ENCODE assay signal across 20 cellular contexts in genomic region chr1:7664147-7664892, GRCh38.
DNase-seq lines count a peak whose midpoint lies in the region; ATAC-seq, FAIRE-seq and TF ChIP-seq lines count a peak whose summit lies in the region.
"Had no signal": no experiment of that assay in that cellular context is flagged by ENCODE, and none has a peak within 500 bp of the region (broad histone marks: within the 10 kb centered on the region; RNA-seq: fewer than 3 reads in every experiment).

No MANE protein-coding gene starts in this region.

- TF ChIP-seq CTCF in K562 (IDR thresholded peaks at IDR 0.05 in 2 of 3, conservative IDR thresholded peaks at IDR 0.05 in 1 of 3; ENCODE audit: insufficient read depth in 2 of 3, low read depth in 1 of 3, low read length in 3 of 3) (no peak), omental fat pad (IDR thresholded peaks at IDR 0.05) (no peak)

- peak overlapping the region; percentile 67 for H3K4me2 ChIP-seq in BLaER1
- no peak overlapping the region for H3K4me2 ChIP-seq in K562 (ENCODE audit: insufficient read depth, low read length)
- H3K4me2 ChIP-seq: A549 had no signal

- no peak for TF ChIP-seq EP300 in K562 (IDR thresholded peaks at IDR 0.05; ENCODE audit: low read length)

- DNase-seq in Right ventricle myocardium inferior (ENCODE audit: missing footprints) (peak; percentile 55), left ventricle myocardium superior (no peak), K562 (ENCODE audit: extremely low read depth in 1 of 4, low spot score in 3 of 4) (no peak), omental fat pad (ENCODE audit: low spot score) (no peak), RKO (ENCODE audit: low spot score) (no peak)
- DNase-seq: AML-193; Caco-2; Calu3; CD4-positive, alpha-beta T cell; CD8-positive, alpha-beta T cell; DMS79 treated with DMSO at 0.1 percent for 48 hours; GF-D8 had no signal

- H3K79me2 ChIP-seq in K562 (ENCODE audit: control insufficient read depth, insufficient read depth, low read length), result no peaks in the 10 kb centered on the region

- no peak for FAIRE-seq in K562 (lab: Jason Lieb, UNC)
- FAIRE-seq: A549, D721Med, G401.6, GM12891, GM19239 had no signal

- POLR2A ChIA-PET in K562 (lab: Yijun Ruan, JAX), result interaction anchor here (0.5 to 1.1 kb wide), 3 partner anchors 89 to 1194 kb away, joined by 3 to 6 read pairs (median 4); no protein-coding TSS in a partner anchor

- intact Hi-C loops in Right ventricle myocardium inferior (cut with DNase I) (no loop called here), left ventricle myocardium superior (cut with micrococcal nuclease) (no loop called here), K562 (cut with micrococcal nuclease) (no loop called here)

- no peak overlapping the region for H3K4me3 ChIP-seq in BLaER1
- H3K4me3 ChIP-seq in K562, result no peak overlapping the region
- H3K4me3 ChIP-seq: A549 had no signal

- ATAC-seq in Right ventricle myocardium inferior (no peak), left ventricle myocardium superior (no peak), K562 (no peak), omental fat pad (ENCODE audit: low FRiP score) (no peak)
- ATAC-seq: A549; CD8-positive, alpha-beta T cell had no signal

- WGBS in K562 (ENCODE audit: insufficient coverage, low coverage, missing lambda C conversion rate), result 6% methylated on average over 48 of the region's 48 CpGs

- CTCF ChIA-PET in K562 (lab: Yijun Ruan, JAX; ENCODE audit: low intra/inter-chr PET ratio), result no interaction called here

- H3K27ac ChIP-seq in BLaER1 (no peak overlapping the region), K562 (ENCODE audit: extremely low read depth, low read depth, low read length) (no peak overlapping the region)
- H3K27ac ChIP-seq: 22Rv1, A549, C4-2B had no signal

- H3K36me3 ChIP-seq in BLaER1 (no peaks in the 10 kb centered on the region), K562 (ENCODE audit: control insufficient read depth, insufficient read depth, low read length) (no peaks in the 10 kb centered on the region)

- H4K20me1 ChIP-seq in BLaER1, result no peaks in the 10 kb centered on the region
- peaks cover 32% of the 10 kb centered on the region for H4K20me1 ChIP-seq in K562 (replicated peaks; ENCODE audit: control insufficient read depth, insufficient read depth, low read length)

- no peak overlapping the region for H2AFZ ChIP-seq in K562 (ENCODE audit: low read depth, low read length)

- no peak for TF ChIP-seq RAD21 in K562 (CRISPR knock-in tag; conservative IDR thresholded peaks at IDR 0.05 in 1 of 2, IDR thresholded peaks at IDR 0.05 in 1 of 2)

- no TSS peak for BruUV-seq in K562 (replicated peaks; lab: Mats Ljungman, UMichigan)

- H3K9ac ChIP-seq in BLaER1, result no peak overlapping the region
- peak overlapping the region in 1 of 2 experiments; percentile 26; a peak in 1 of 4 replicates for H3K9ac ChIP-seq in K562 (ENCODE audit: insufficient read depth in 1 of 2, low read depth in 2 of 2, low read length in 2 of 2)

- no peaks in the 10 kb centered on the region for H3K9me1 ChIP-seq in K562 (ENCODE audit: control insufficient read depth, insufficient read depth, low read length)

- TF ChIP-seq POLR2A in K562 (conservative IDR thresholded peaks at IDR 0.05), result no peak

- H3K27me3 ChIP-seq in BLaER1 (no peaks in the 10 kb centered on the region), K562 (ENCODE audit: control insufficient read depth in 2 of 2, insufficient read depth in 2 of 2, low read length in 2 of 2) (peaks cover 37 to 66% of the 10 kb centered on the region in 2 experiments; a peak in 4 of 5 replicates)

- peaks cover 58% of the 10 kb centered on the region for H3K4me1 ChIP-seq in BLaER1
- H3K4me1 ChIP-seq in K562 (replicated peaks in 1 of 2; ENCODE audit: control insufficient read depth in 2 of 2, insufficient read depth in 2 of 2, low read length in 2 of 2), result peaks cover 0 to 26% of the 10 kb centered on the region in 2 experiments; a peak in 2 of 5 replicates
- H3K4me1 ChIP-seq: A549, Caco-2 had no signal

- in situ Hi-C loops in K562 (cut with MboI), result loop anchor here (10.0 to 25.0 kb wide), 2 partner anchors 350 to 648 kb away; partner anchors contain the start of gene SLC45A1

- H3K9me3 ChIP-seq in BLaER1 (no peaks in the 10 kb centered on the region), K562 (replicated peaks; ENCODE audit: control insufficient read depth, insufficient read depth, low read depth, low read length) (no peaks in the 10 kb centered on the region)
- H3K9me3 ChIP-seq: A549, Caco-2 had no signal

TF ChIP-seq in K562, 482 proteins besides CTCF, POLR2A, EP300 and RAD21:
- TF ChIP-seq L3MBTL2 (IDR thresholded peaks at IDR 0.05) (0 out of 2 replicates have a peak, but pooled peaks have one; percentile 27), TCF7 (IDR thresholded peaks at IDR 0.05; ENCODE audit: borderline replicate concordance) (no peak), GABPA (tag; conservative IDR thresholded peaks at IDR 0.05; ENCODE audit: low read depth) (no peak), HDGF (IDR thresholded peaks at IDR 0.05) (no peak), SPI1 (IDR thresholded peaks at IDR 0.05; ENCODE audit: borderline replicate concordance, low read depth, low read length) (peak; percentile 45; the same call in 1 of the 2 replicates), SOX6 (IDR thresholded peaks at IDR 0.05) (no peak), NCOA1 (IDR thresholded peaks at IDR 0.05; ENCODE audit: low read depth) (no peak), USF1 (CRISPR knock-in tag; IDR thresholded peaks at IDR 0.05) (peak; percentile 65), KLF1 (tag; IDR thresholded peaks at IDR 0.05) (no peak)
- TF ChIP-seq, protein P1, sequence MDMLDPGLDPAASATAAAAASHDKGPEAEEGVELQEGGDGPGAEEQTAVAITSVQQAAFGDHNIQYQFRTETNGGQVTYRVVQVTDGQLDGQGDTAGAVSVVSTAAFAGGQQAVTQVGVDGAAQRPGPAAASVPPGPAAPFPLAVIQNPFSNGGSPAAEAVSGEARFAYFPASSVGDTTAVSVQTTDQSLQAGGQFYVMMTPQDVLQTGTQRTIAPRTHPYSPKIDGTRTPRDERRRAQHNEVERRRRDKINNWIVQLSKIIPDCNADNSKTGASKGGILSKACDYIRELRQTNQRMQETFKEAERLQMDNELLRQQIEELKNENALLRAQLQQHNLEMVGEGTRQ (CRISPR knock-in tag; IDR thresholded peaks at IDR 0.05), result peak; percentile 59
TF ChIP-seq in K562: peak in this region for 4.
